2 cellular contexts compared by ENCODE assay signal in genomic region chr2:170244555-170244954, GRCh38.
TF ChIP-seq lines count a peak whose summit lies in the region.

No MANE protein-coding gene starts in this region.

TF ChIP-seq in GM23338, 12 proteins besides CTCF, POLR2A, EP300 and RAD21 (continued from another document):
- no peak for TF ChIP-seq REST (IDR thresholded peaks at IDR 0.05; ENCODE audit: unreplicated experiment)
- no peak for TF ChIP-seq EZH2phosphoT487 (IDR thresholded peaks at IDR 0.05; ENCODE audit: unreplicated experiment)

TF ChIP-seq in K562, 482 proteins besides CTCF, POLR2A, EP300 and RAD21:
- no peak for TF ChIP-seq PRDM10 (IDR thresholded peaks at IDR 0.05; ENCODE audit: partially characterized antibody)
- 0 out of 2 replicates have a peak, but pooled peaks have one; percentile 24 for TF ChIP-seq ZNF766 (CRISPR knock-in tag; conservative IDR thresholded peaks at IDR 0.05)
- no peak; a peak in 1 of 4 replicates for TF ChIP-seq ZNF639 (CRISPR knock-in tag; conservative IDR thresholded peaks at IDR 0.05 in 1 of 2, IDR thresholded peaks at IDR 0.05 in 1 of 2)
- TF ChIP-seq RCOR1 (IDR thresholded peaks at IDR 0.05; ENCODE audit: borderline replicate concordance in 1 of 2, low read depth in 2 of 2, low read length in 2 of 2): no peak
- TF ChIP-seq EHMT2 (IDR thresholded peaks at IDR 0.05): no peak
- TF ChIP-seq ZNF518B (CRISPR knock-in tag; IDR thresholded peaks at IDR 0.05): no peak
- 0 out of 2 replicates have a peak, but pooled peaks have one; percentile 24 for TF ChIP-seq STAT5A (IDR thresholded peaks at IDR 0.05; ENCODE audit: borderline replicate concordance, low read length)
- no peak for TF ChIP-seq CBX1 (IDR thresholded peaks at IDR 0.05; ENCODE audit: low read depth)
- TF ChIP-seq BCL6 (CRISPR knock-in tag; IDR thresholded peaks at IDR 0.05): peak; percentile 13; the same call in 1 of the 2 replicates
- no peak for TF ChIP-seq TBL1XR1 (IDR thresholded peaks at IDR 0.05; ENCODE audit: low read length in 2 of 2)
- TF ChIP-seq HNRNPL (IDR thresholded peaks at IDR 0.05; ENCODE audit: low read depth, low read length): no peak
- peak; percentile 72 to 85; a peak in 3 of 4 replicates for TF ChIP-seq FOXA3 (CRISPR knock-in tag; conservative IDR thresholded peaks at IDR 0.05 in 1 of 2, IDR thresholded peaks at IDR 0.05 in 1 of 2)
- TF ChIP-seq ZNF274 (IDR thresholded peaks at IDR 0.05; ENCODE audit: borderline replicate concordance, low read depth, low read length): no peak
- no peak for TF ChIP-seq E2F3 (CRISPR knock-in tag; IDR thresholded peaks at IDR 0.05)
- 0 out of 2 replicates have a peak, but pooled peaks have one; percentile 42 for TF ChIP-seq FOXJ2 (tag; IDR thresholded peaks at IDR 0.05)
- TF ChIP-seq CHD7 (IDR thresholded peaks at IDR 0.05; ENCODE audit: low read depth, low read length): no peak
- TF ChIP-seq ZNF696 (CRISPR knock-in tag; conservative IDR thresholded peaks at IDR 0.05): no peak
- TF ChIP-seq NFRKB (IDR thresholded peaks at IDR 0.05; ENCODE audit: low read depth): 0 out of 2 replicates have a peak, but pooled peaks have one; percentile 8
- peak; percentile 46; the same call in 1 of the 2 replicates for TF ChIP-seq BHLHE40 (IDR thresholded peaks at IDR 0.05; ENCODE audit: low read length)
- peak; percentile 77 to 97; a peak in 3 of 4 replicates for TF ChIP-seq SRF (CRISPR knock-in tag; IDR thresholded peaks at IDR 0.05)
- TF ChIP-seq RAD51 (IDR thresholded peaks at IDR 0.05; ENCODE audit: borderline replicate concordance, low read depth): no peak
- peak; percentile 69; the same call in 1 of the 2 replicates for TF ChIP-seq ZNF175 (CRISPR knock-in tag; IDR thresholded peaks at IDR 0.05; ENCODE audit: low read depth)
- TF ChIP-seq ZNF395 (CRISPR knock-in tag; IDR thresholded peaks at IDR 0.05): peak; percentile 60; the same call in 1 of the 2 replicates
- TF ChIP-seq FOXK2 (conservative IDR thresholded peaks at IDR 0.05 in 1 of 2, IDR thresholded peaks at IDR 0.05 in 1 of 2; ENCODE audit: low read depth in 2 of 2): peak; percentile 79 to 82
- TF ChIP-seq CXXC5 (CRISPR knock-in tag; IDR thresholded peaks at IDR 0.05): no peak
- 0 out of 2 replicates have a peak, but pooled peaks have one; percentile 16 for TF ChIP-seq L3MBTL2 (IDR thresholded peaks at IDR 0.05)
- no peak for TF ChIP-seq HDAC3 (IDR thresholded peaks at IDR 0.05; ENCODE audit: borderline replicate concordance, partially characterized antibody)
- no peak for TF ChIP-seq ZNF232 (CRISPR knock-in tag; IDR thresholded peaks at IDR 0.05)
- no peak for TF ChIP-seq DLX4 (CRISPR knock-in tag; IDR thresholded peaks at IDR 0.05)
- no peak for TF ChIP-seq ZNF124 (CRISPR knock-in tag; IDR thresholded peaks at IDR 0.05)
- no peak for TF ChIP-seq ZNF184 (CRISPR knock-in tag; IDR thresholded peaks at IDR 0.05)
